In the genomic region with DNA sequence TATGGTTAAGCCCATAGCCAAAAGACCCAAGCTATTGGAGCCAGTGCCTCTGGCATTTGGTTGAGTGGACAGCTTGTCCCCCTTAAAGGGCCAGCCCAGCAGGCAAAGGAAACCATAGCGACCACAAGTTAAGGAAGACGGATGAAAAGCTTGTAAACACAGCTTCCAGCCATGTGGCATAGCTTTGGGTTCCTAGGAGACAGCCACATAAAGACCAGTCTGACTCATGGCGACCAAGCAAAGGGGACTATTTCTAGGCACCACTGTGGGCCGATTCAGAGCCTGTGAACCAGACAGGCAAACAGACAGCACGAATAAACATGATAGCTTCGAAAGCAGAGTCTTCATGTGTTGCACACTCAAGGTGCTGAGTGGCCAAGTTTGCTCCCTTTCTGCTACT, we compare ENCODE assay signal across 2 cellular contexts.
TF ChIP-seq lines count a peak whose summit lies in the region.

No MANE protein-coding gene starts in this region.

TF ChIP-seq in A549, 52 proteins besides CTCF, POLR2A, EP300 and RAD21:
- TF ChIP-seq, protein P1, sequence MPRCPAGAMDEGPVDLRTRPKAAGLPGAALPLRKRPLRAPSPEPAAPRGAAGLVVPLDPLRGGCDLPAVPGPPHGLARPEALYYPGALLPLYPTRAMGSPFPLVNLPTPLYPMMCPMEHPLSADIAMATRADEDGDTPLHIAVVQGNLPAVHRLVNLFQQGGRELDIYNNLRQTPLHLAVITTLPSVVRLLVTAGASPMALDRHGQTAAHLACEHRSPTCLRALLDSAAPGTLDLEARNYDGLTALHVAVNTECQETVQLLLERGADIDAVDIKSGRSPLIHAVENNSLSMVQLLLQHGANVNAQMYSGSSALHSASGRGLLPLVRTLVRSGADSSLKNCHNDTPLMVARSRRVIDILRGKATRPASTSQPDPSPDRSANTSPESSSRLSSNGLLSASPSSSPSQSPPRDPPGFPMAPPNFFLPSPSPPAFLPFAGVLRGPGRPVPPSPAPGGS (IDR thresholded peaks at IDR 0.05), result no peak
- no peak for TF ChIP-seq HOXB13 (CRISPR knock-in tag; IDR thresholded peaks at IDR 0.05; ENCODE audit: low read depth)
- TF ChIP-seq ZC3H11A (IDR thresholded peaks at IDR 0.05), result no peak
- TF ChIP-seq EHMT2 (IDR thresholded peaks at IDR 0.05; ENCODE audit: low read depth), result no peak
- TF ChIP-seq, protein P2, sequence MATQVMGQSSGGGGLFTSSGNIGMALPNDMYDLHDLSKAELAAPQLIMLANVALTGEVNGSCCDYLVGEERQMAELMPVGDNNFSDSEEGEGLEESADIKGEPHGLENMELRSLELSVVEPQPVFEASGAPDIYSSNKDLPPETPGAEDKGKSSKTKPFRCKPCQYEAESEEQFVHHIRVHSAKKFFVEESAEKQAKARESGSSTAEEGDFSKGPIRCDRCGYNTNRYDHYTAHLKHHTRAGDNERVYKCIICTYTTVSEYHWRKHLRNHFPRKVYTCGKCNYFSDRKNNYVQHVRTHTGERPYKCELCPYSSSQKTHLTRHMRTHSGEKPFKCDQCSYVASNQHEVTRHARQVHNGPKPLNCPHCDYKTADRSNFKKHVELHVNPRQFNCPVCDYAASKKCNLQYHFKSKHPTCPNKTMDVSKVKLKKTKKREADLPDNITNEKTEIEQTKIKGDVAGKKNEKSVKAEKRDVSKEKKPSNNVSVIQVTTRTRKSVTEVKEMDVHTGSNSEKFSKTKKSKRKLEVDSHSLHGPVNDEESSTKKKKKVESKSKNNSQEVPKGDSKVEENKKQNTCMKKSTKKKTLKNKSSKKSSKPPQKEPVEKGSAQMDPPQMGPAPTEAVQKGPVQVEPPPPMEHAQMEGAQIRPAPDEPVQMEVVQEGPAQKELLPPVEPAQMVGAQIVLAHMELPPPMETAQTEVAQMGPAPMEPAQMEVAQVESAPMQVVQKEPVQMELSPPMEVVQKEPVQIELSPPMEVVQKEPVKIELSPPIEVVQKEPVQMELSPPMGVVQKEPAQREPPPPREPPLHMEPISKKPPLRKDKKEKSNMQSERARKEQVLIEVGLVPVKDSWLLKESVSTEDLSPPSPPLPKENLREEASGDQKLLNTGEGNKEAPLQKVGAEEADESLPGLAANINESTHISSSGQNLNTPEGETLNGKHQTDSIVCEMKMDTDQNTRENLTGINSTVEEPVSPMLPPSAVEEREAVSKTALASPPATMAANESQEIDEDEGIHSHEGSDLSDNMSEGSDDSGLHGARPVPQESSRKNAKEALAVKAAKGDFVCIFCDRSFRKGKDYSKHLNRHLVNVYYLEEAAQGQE (IDR thresholded peaks at IDR 0.05), result no peak
- TF ChIP-seq SREBF2 (IDR thresholded peaks at IDR 0.05), result no peak
- no peak for TF ChIP-seq FOSB (CRISPR knock-in tag; IDR thresholded peaks at IDR 0.05)
- TF ChIP-seq, protein P3, sequence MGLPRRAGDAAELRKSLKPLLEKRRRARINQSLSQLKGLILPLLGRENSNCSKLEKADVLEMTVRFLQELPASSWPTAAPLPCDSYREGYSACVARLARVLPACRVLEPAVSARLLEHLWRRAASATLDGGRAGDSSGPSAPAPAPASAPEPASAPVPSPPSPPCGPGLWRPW (IDR thresholded peaks at IDR 0.05), result no peak
- no peak for TF ChIP-seq TFCP2L1 (CRISPR knock-in tag; IDR thresholded peaks at IDR 0.05)
- TF ChIP-seq MAFK (IDR thresholded peaks at IDR 0.05; ENCODE audit: partially characterized antibody), result no peak
- no peak for TF ChIP-seq CBX2 (IDR thresholded peaks at IDR 0.05; ENCODE audit: borderline replicate concordance, low read depth)
- no peak for TF ChIP-seq CEBPB (IDR thresholded peaks at IDR 0.05)
- no peak for TF ChIP-seq GATA3 (IDR thresholded peaks at IDR 0.05; ENCODE audit: borderline replicate concordance)
- no peak for TF ChIP-seq NR3C1 (IDR thresholded peaks at IDR 0.05)
- TF ChIP-seq PHF8 (IDR thresholded peaks at IDR 0.05; ENCODE audit: borderline replicate concordance, low read depth), result no peak
- TF ChIP-seq, protein P4, sequence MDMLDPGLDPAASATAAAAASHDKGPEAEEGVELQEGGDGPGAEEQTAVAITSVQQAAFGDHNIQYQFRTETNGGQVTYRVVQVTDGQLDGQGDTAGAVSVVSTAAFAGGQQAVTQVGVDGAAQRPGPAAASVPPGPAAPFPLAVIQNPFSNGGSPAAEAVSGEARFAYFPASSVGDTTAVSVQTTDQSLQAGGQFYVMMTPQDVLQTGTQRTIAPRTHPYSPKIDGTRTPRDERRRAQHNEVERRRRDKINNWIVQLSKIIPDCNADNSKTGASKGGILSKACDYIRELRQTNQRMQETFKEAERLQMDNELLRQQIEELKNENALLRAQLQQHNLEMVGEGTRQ (IDR thresholded peaks at IDR 0.05), result no peak
- TF ChIP-seq CHD2 (IDR thresholded peaks at IDR 0.05; ENCODE audit: low read length, partially characterized antibody), result no peak
TF ChIP-seq in A549: peak in this region for 0.

TF ChIP-seq in IMR-90, 13 proteins besides CTCF, POLR2A, EP300 and RAD21 (continued from another document):
- TF ChIP-seq FOS (IDR thresholded peaks at IDR 0.05; ENCODE audit: low read depth, low read length), result no peak
